Comparison of ENCODE assay signal across 26 cellular contexts in genomic region chr12:38110026-38110699, GRCh38.
"Had no signal": no experiment of that assay in that cellular context is flagged by ENCODE, and none has a peak within 500 bp of the region (broad histone marks: within the 10 kb centered on the region; RNA-seq: fewer than 3 reads in every experiment).

No MANE protein-coding gene starts in this region.

- H3K4me3 ChIP-seq: SJCRH30 had no signal

- H3K9me2 ChIP-seq: SK-N-SH had no signal

- H3K4me1 ChIP-seq: SJCRH30 had no signal

- H3K4me2 ChIP-seq: SK-N-SH had no signal

- H3K9me3 ChIP-seq: SJCRH30, SK-N-SH had no signal

- H3K27me3 ChIP-seq: SJCRH30 had no signal

- H3K9ac ChIP-seq: SK-N-SH had no signal

- DNase-seq: activated CD4-positive, alpha-beta memory T cell treated with anti-CD3 and anti-CD28 coated beads, Interleukin-2, amount 10 ng/mL, durations not matched to agents 7 days and 5 days; activated CD4-positive, alpha-beta T cell treated with anti-CD3 and anti-CD28 coated beads for 36 hours; activated CD4-positive, alpha-beta T cell treated with anti-CD3 and anti-CD28 coated beads, Interleukin-2, amount 50 U/mL, for 1 hour; activated gamma-delta T cell; activated naive CD4-positive, alpha-beta T cell treated with anti-CD3 and anti-CD28 coated beads for 36 hours; activated T-cell treated with anti-CD3 and anti-CD28 coated beads for 4 hours; activated T-cell treated with anti-CD3 and anti-CD28 coated beads, Interleukin-2, amount 50 U/mL, for 48 hours; amygdala; cerebellar nuclear complex; KBM-7; NCI-H1092 treated with DMSO at 0.1 percent for 48 hours; NCI-H1436; NCI-H1694 treated with DMSO at 0.1 percent for 48 hours; NCI-H2029 treated with DMSO at 0.1 percent for 48 hours; NCI-H345; NCI-H510A; NCI-H526 treated with DMSO at 0.1 percent for 48 hours; NCI-H82; NK-92 treated with Interleukin-12 subunit alpha and Interleukin-12 subunit beta, amount 100 ng/mL, for 24 hours; Right ventricle myocardium superior; SJCRH30; SK-N-SH; T-helper 1 cell; WERI-Rb-1 had no signal

- ATAC-seq: activated CD4-positive, alpha-beta T cell treated with anti-CD3 and anti-CD28 coated beads for 36 hours; activated T-helper 17 cell treated with anti-CD3 and anti-CD28 coated beads, Interleukin-2, amount 50 U/mL, for 72 hours had no signal

- H3K27ac ChIP-seq: SJCRH30, WERI-Rb-1 had no signal

- FAIRE-seq: astrocyte had no signal

- H3K36me3 ChIP-seq: SJCRH30, WERI-Rb-1 had no signal
